In genomic region chrX:50697691-50698090, GRCh38 we compare ENCODE assay signal across 11 cellular contexts.
DNase-seq lines count a peak whose midpoint lies in the region; ATAC-seq and TF ChIP-seq lines count a peak whose summit lies in the region.
"Had no signal": no experiment of that assay in that cellular context is flagged by ENCODE, and none has a peak within 500 bp of the region (broad histone marks: within the 10 kb centered on the region; RNA-seq: fewer than 3 reads in every experiment).

No MANE protein-coding gene starts in this region.

- POLR2A ChIA-PET in HEK293T (lab: Yijun Ruan, JAX) = no interaction called here

- in situ Hi-C loops in SK-MEL-5 (cut with HindIII; ENCODE audit: low pct_unique_long_range_greater_than_20kb, low sequenced_read_pairs) = no loop called here

- peak; percentile 70 for ATAC-seq in omental fat pad (ENCODE audit: low FRiP score)
- ATAC-seq: activated naive CD8-positive, alpha-beta T cell treated with anti-CD3 and anti-CD28 coated beads, Interleukin-2, amount 50 U/mL, for 24 hours had no signal

- peak; percentile 58 for DNase-seq in ELF-1 (ENCODE audit: low read depth, low spot score)
- peak; percentile 26 for DNase-seq in SK-MEL-5 (ENCODE audit: low read depth, low spot score)
- peak; percentile 67 for DNase-seq in fibroblast of peridontal ligament (ENCODE audit: extremely low read depth)
- no peak for DNase-seq in omental fat pad (ENCODE audit: low spot score)
- DNase-seq in HEK293T (ENCODE audit: extremely low spot score) = no peak
- DNase-seq in germinal center (ENCODE audit: low spot score) = no peak
- DNase-seq in ureter (ENCODE audit: low spot score) = no peak
- DNase-seq in activated naive CD4-positive, alpha-beta T cell (lab: John Stamatoyannopoulos, UW) = no peak
- DNase-seq: activated CD4-positive, alpha-beta T cell treated with anti-CD3 and anti-CD28 coated beads, Interleukin-2, amount 10 ng/mL, durations not matched to agents 7 days and 5 days; activated naive CD8-positive, alpha-beta T cell treated with anti-CD3 and anti-CD28 coated beads, Interleukin-2, amount 50 U/mL, for 24 hours; DND-41 had no signal

- CTCF ChIA-PET in HEK293T (lab: Yijun Ruan, JAX) = interaction anchor here (0.6 kb wide), 1 partner anchor 639 kb away, joined by 3 read pairs; no protein-coding TSS in a partner anchor

- TF ChIP-seq CTCF in omental fat pad (IDR thresholded peaks at IDR 0.05) = no peak

TF ChIP-seq in HEK293T, 16 proteins besides CTCF, POLR2A, EP300 and RAD21:
- TF ChIP-seq FOXA1 (IDR thresholded peaks at IDR 0.05) (no peak), BHLHE40 (IDR thresholded peaks at IDR 0.05; ENCODE audit: borderline replicate concordance) (no peak), ARNT (IDR thresholded peaks at IDR 0.05) (no peak), HDGF (IDR thresholded peaks at IDR 0.05; ENCODE audit: borderline replicate concordance) (no peak), ZNF384 (IDR thresholded peaks at IDR 0.05) (no peak), L3MBTL2 (conservative IDR thresholded peaks at IDR 0.05) (no peak), CTBP1 (IDR thresholded peaks at IDR 0.05; ENCODE audit: borderline replicate concordance) (no peak), NFRKB (IDR thresholded peaks at IDR 0.05) (no peak), FOXM1 (IDR thresholded peaks at IDR 0.05; ENCODE audit: borderline replicate concordance) (no peak), TARDBP (IDR thresholded peaks at IDR 0.05) (no peak), LEF1 (IDR thresholded peaks at IDR 0.05; ENCODE audit: borderline replicate concordance) (no peak)

Comparison
In these comparisons a context has a peak if more than half of its experiments do, and no peak if none do; other contexts are left out.
1. DNase-seq: peak in ELF-1 (single experiment), SK-MEL-5 (single experiment) and fibroblast of peridontal ligament (single experiment); none in omental fat pad (single experiment), HEK293T (single experiment), germinal center (single experiment), ureter (single experiment) and activated naive CD4-positive, alpha-beta T cell (0 of 4).